1 cellular context compared by ENCODE assay signal in genomic region chr10:25125151-25125550, GRCh38.
TF ChIP-seq lines count a peak whose summit lies in the region.

No MANE protein-coding gene starts in this region.

TF ChIP-seq in HepG2, 621 proteins besides CTCF, POLR2A, EP300 and RAD21:
- TF ChIP-seq ZNF687 (CRISPR knock-in tag; IDR thresholded peaks at IDR 0.05): no peak
- peak; percentile 38; the same call in 1 of the 2 replicates for TF ChIP-seq RFX1 (IDR thresholded peaks at IDR 0.05)
- TF ChIP-seq TRAFD1 (CRISPR knock-in tag; IDR thresholded peaks at IDR 0.05; ENCODE audit: borderline replicate concordance): no peak
TF ChIP-seq in HepG2: peak in this region for 1.
